In genomic region chr6:35081426-35081851, GRCh38 we compare ENCODE assay signal across 1 cellular context.
TF ChIP-seq lines count a peak whose summit lies in the region.

No MANE protein-coding gene starts in this region.

TF ChIP-seq in HepG2, 621 proteins besides CTCF, POLR2A, EP300 and RAD21:
- no peak for TF ChIP-seq THAP9 (CRISPR knock-in tag; IDR thresholded peaks at IDR 0.05; ENCODE audit: borderline replicate concordance)
- no peak for TF ChIP-seq ZBED4 (CRISPR knock-in tag; IDR thresholded peaks at IDR 0.05; ENCODE audit: borderline replicate concordance)
- TF ChIP-seq TARDBP (CRISPR knock-in tag; IDR thresholded peaks at IDR 0.05) = no peak
- TF ChIP-seq GZF1 (CRISPR knock-in tag; IDR thresholded peaks at IDR 0.05) = no peak
- no peak for TF ChIP-seq ZNF205 (CRISPR knock-in tag; IDR thresholded peaks at IDR 0.05)
- no peak for TF ChIP-seq ZBTB42 (CRISPR knock-in tag; IDR thresholded peaks at IDR 0.05)
- TF ChIP-seq FOXK1 (CRISPR knock-in tag; IDR thresholded peaks at IDR 0.05; ENCODE audit: borderline replicate concordance, low read depth) = no peak
- no peak for TF ChIP-seq FOXJ3 (CRISPR knock-in tag; IDR thresholded peaks at IDR 0.05; ENCODE audit: borderline replicate concordance)
